Comparison of ENCODE assay signal across 9 cellular contexts in genomic region chr5:115415143-115415491, GRCh38.
DNase-seq lines count a peak whose midpoint lies in the region; ATAC-seq, FAIRE-seq and TF ChIP-seq lines count a peak whose summit lies in the region.
"Had no signal": no experiment of that assay in that cellular context is flagged by ENCODE, and none has a peak within 500 bp of the region (broad histone marks: within the 10 kb centered on the region; RNA-seq: fewer than 3 reads in every experiment).

No MANE protein-coding gene starts in this region.

- TF ChIP-seq CTCF in omental fat pad (IDR thresholded peaks at IDR 0.05) (no peak), natural killer cell (IDR thresholded peaks at IDR 0.05) (no peak)

- intact Hi-C loops in natural killer cell (cut with micrococcal nuclease) = no loop called here

- peaks cover 0 to 8% of the 10 kb centered on the region in 2 donors for H3K27me3 Mint-ChIP-seq in natural killer cell (ENCODE audit: low read depth in 2 of 2)

- H3K4me3 Mint-ChIP-seq in natural killer cell = no peak overlapping the region

- FAIRE-seq in GM12892 (lab: Jason Lieb, UNC) = no peak
- FAIRE-seq: colon had no signal

- H3K27ac Mint-ChIP-seq in natural killer cell = no peak overlapping the region

- ATAC-seq in GM18511 (IDR thresholded peaks at IDR 0.05; ENCODE audit: unreplicated experiment) (peak; percentile 55), HG03469 (IDR thresholded peaks at IDR 0.05; ENCODE audit: unreplicated experiment) (peak; percentile 66), omental fat pad (ENCODE audit: low FRiP score) (peak; percentile 60), natural killer cell (no peak), HG02571 (IDR thresholded peaks at IDR 0.05; ENCODE audit: unreplicated experiment) (no peak)

- H3K9me3 Mint-ChIP-seq in natural killer cell = peaks cover 0 to 2% of the 10 kb centered on the region in 2 donors

- H3K27ac ChIP-seq in cingulate gyrus (ENCODE audit: low read depth, low read length) = peak overlapping the region; percentile 6

- no peaks in the 10 kb centered on the region for H3K4me1 Mint-ChIP-seq in natural killer cell

- no peak for DNase-seq in omental fat pad (ENCODE audit: low spot score)
- DNase-seq in erythroblast (lab: John Stamatoyannopoulos, UW) = no peak
- no peak for DNase-seq in GM12892 (ENCODE audit: insufficient read length)
- no peak for DNase-seq in natural killer cell

- no peaks in the 10 kb centered on the region for H3K36me3 Mint-ChIP-seq in natural killer cell

- TF ChIP-seq POLR2A in erythroblast (IDR thresholded peaks at IDR 0.05; ENCODE audit: low read length) (no peak), GM12892 (IDR thresholded peaks at IDR 0.05; ENCODE audit: low read depth, low read length) (no peak)

Comparison
In these comparisons a context has a peak if more than half of its experiments do, and no peak if none do; other contexts are left out.
1. ATAC-seq: peak in GM18511 (single experiment), HG03469 (single experiment) and omental fat pad (single experiment); none in natural killer cell (0 of 3) and HG02571 (single experiment).